ENCODE assay signal across 19 cellular contexts in the genomic region with DNA sequence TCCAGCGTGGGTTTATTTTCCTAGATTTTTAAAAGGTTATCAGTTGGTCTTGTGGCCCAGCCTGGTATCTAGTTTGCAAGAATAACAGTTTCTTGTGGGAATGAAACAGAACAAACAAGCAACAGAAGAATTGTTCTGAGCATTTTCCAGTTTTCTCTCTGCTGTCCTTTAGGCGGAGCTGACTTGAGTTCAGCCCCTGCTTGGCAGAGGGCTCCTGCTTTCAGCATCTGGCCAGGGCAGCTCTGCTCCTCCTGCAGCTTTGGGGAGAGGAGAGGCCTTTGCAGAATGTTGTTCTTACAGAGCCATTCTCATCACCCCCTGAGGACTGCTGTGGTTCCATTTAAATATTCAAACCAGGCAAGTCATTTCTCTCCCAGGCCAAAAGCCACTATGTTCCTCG.
DNase-seq lines count a peak whose midpoint lies in the region; FAIRE-seq and TF ChIP-seq lines count a peak whose summit lies in the region.
"Had no signal": no experiment of that assay in that cellular context is flagged by ENCODE, and none has a peak within 500 bp of the region (broad histone marks: within the 10 kb centered on the region; RNA-seq: fewer than 3 reads in every experiment).

No MANE protein-coding gene starts in this region.

- no peak overlapping the region for H3K4me2 ChIP-seq in endothelial cell of umbilical vein (ENCODE audit: insufficient read depth, low read length)

- no peak for FAIRE-seq in endothelial cell of umbilical vein (lab: Jason Lieb, UNC)
- FAIRE-seq: TTC549 had no signal

- intact Hi-C loops in endothelial cell of umbilical vein (cut with micrococcal nuclease): no loop called here
- intact Hi-C loops in uterus (cut with DNase I; ENCODE audit: low total_unique reads): no loop called here

- H3K9me1 ChIP-seq in endothelial cell of umbilical vein (replicated peaks; ENCODE audit: control insufficient read depth, extremely low read depth, insufficient read depth, low read length): no peaks in the 10 kb centered on the region

- H3K27me3 ChIP-seq in endothelial cell of umbilical vein (ENCODE audit: control insufficient read depth in 2 of 2, insufficient read depth in 2 of 2, low read length in 2 of 2): no peaks in the 10 kb centered on the region
- H3K27me3 ChIP-seq in right atrium auricular region: no peaks in the 10 kb centered on the region
- H3K27me3 ChIP-seq in uterus: no peaks in the 10 kb centered on the region

- H3K4me1 ChIP-seq in endothelial cell of umbilical vein (ENCODE audit: control insufficient read depth, extremely low read depth, insufficient read depth, low read length) (peaks cover 6% of the 10 kb centered on the region), right atrium auricular region (no peaks in the 10 kb centered on the region), uterus (no peaks in the 10 kb centered on the region)

- dilution Hi-C loops in endothelial cell of umbilical vein (cut with MboI; ENCODE audit: extremely low pct_ligation_motif_present, low sequenced_read_pairs): no loop called here

- no peaks in the 10 kb centered on the region for H3K9me3 ChIP-seq in endothelial cell of umbilical vein (replicated peaks; ENCODE audit: control insufficient read depth, insufficient read depth, low read length)
- no peaks in the 10 kb centered on the region for H3K9me3 ChIP-seq in right atrium auricular region
- no peaks in the 10 kb centered on the region for H3K9me3 ChIP-seq in uterus

- POLR2A ChIA-PET in endothelial cell of umbilical vein (lab: Charles Lee): no interaction called here

- no peak overlapping the region for H3K4me3 ChIP-seq in endothelial cell of umbilical vein (replicated peaks in 1 of 3; ENCODE audit: insufficient read depth in 1 of 3, low read depth in 1 of 3, low read length in 3 of 3)
- H3K4me3 ChIP-seq in right atrium auricular region: no peak overlapping the region
- H3K4me3 ChIP-seq in uterus: no peak overlapping the region

- H3K27ac ChIP-seq in endothelial cell of umbilical vein (ENCODE audit: insufficient read depth, low read depth, low read length) (no peak overlapping the region), right atrium auricular region (no peak overlapping the region), uterus (peak overlapping the region; percentile 28 to 55)

- no TSS peak for BruUV-seq in endothelial cell of umbilical vein (replicated peaks; lab: Mats Ljungman, UMichigan)

- no peak for TF ChIP-seq CTCF in endothelial cell of umbilical vein (IDR thresholded peaks at IDR 0.05; ENCODE audit: extremely low read depth in 1 of 2, insufficient read depth in 1 of 2, low read depth in 1 of 2, low read length in 2 of 2)
- no peak for TF ChIP-seq CTCF in right atrium auricular region (IDR thresholded peaks at IDR 0.05)
- no peak for TF ChIP-seq CTCF in uterus (IDR thresholded peaks at IDR 0.05)

- peak; percentile 16 for DNase-seq in NCI-H526 treated with DMSO at 0.1 percent for 48 hours (lab: John Stamatoyannopoulos, UW)
- peak; percentile 57 for DNase-seq in endothelial cell of umbilical vein (ENCODE audit: low read depth, low spot score)
- peak; percentile 66 for DNase-seq in right atrium auricular region (ENCODE audit: low spot score)
- DNase-seq in uterus: peak; percentile 45 to 62
- DNase-seq in occipital lobe (lab: John Stamatoyannopoulos, UW): no peak
- no peak for DNase-seq in NCI-H345 treated with DMSO at 0.1 percent for 48 hours (lab: John Stamatoyannopoulos, UW; ENCODE audit: unreplicated experiment)
- no peak for DNase-seq in activated CD4-positive, alpha-beta T cell treated with anti-CD3 and anti-CD28 coated beads for 48 hours
- DNase-seq: activated naive CD4-positive, alpha-beta T cell treated with Interleukin-2 at 50 U/mL for 16 hours; activated T-cell treated with anti-CD3 and anti-CD28 coated beads, Interleukin-2, amount 50 U/mL, for 4 hours; amniotic stem cell; CD4-positive, alpha-beta memory T cell; central memory CD4-positive, alpha-beta T cell; DMS53; erythroblast; HFFc6; KBM-7; NCI-H1694; substantia nigra had no signal

- H2AFZ ChIP-seq in endothelial cell of umbilical vein (ENCODE audit: low read depth, low read length): no peak overlapping the region

- H4K20me1 ChIP-seq in endothelial cell of umbilical vein (replicated peaks; ENCODE audit: control insufficient read depth, extremely low read depth, insufficient read depth, low read length): no peaks in the 10 kb centered on the region

- H3K36me3 ChIP-seq in endothelial cell of umbilical vein (ENCODE audit: control insufficient read depth in 2 of 2, extremely low read depth in 1 of 2, insufficient read depth in 2 of 2, low read length in 2 of 2) (no peaks in the 10 kb centered on the region), right atrium auricular region (no peaks in the 10 kb centered on the region), uterus (no peaks in the 10 kb centered on the region)

- CTCF ChIA-PET in endothelial cell of umbilical vein (lab: Charles Lee): interaction anchor here (0.7 to 2.1 kb wide), 5 partner anchors 15 to 196 kb away, joined by 3 to 6 read pairs (median 4); no protein-coding TSS in a partner anchor

- no peak overlapping the region for H3K9ac ChIP-seq in endothelial cell of umbilical vein (replicated peaks; ENCODE audit: extremely low read depth, insufficient read depth, low read length)

- no peaks in the 10 kb centered on the region for H3K79me2 ChIP-seq in endothelial cell of umbilical vein (ENCODE audit: control insufficient read depth, insufficient read depth, low read length)

- no peak for TF ChIP-seq POLR2A in endothelial cell of umbilical vein (IDR thresholded peaks at IDR 0.05; ENCODE audit: low read depth, low read length)
- no peak for TF ChIP-seq POLR2A in uterus (IDR thresholded peaks at IDR 0.05)

TF ChIP-seq in endothelial cell of umbilical vein, 7 proteins besides CTCF, POLR2A, EP300 and RAD21:
- TF ChIP-seq JUN (IDR thresholded peaks at IDR 0.05; ENCODE audit: borderline replicate concordance, insufficient read depth, insufficient read length, low read depth) (no peak), GATA2 (IDR thresholded peaks at IDR 0.05; ENCODE audit: insufficient read depth, insufficient read length, low read depth, low read length) (no peak), EZH2 (IDR thresholded peaks at IDR 0.05; ENCODE audit: borderline replicate concordance, low read depth, low read length, severe bottlenecking) (no peak), FOS (IDR thresholded peaks at IDR 0.05; ENCODE audit: borderline replicate concordance, insufficient read depth, low read length) (no peak), MAX (IDR thresholded peaks at IDR 0.05; ENCODE audit: insufficient read depth, insufficient read length) (no peak), MYC (IDR thresholded peaks at IDR 0.05; ENCODE audit: low read depth, low read length) (no peak), POLR2AphosphoS5 (IDR thresholded peaks at IDR 0.05; ENCODE audit: insufficient read depth, low read depth, low read length) (no peak)

Comparison
In these comparisons a context has a peak if more than half of its experiments do, and no peak if none do; other contexts are left out.
1. DNase-seq: peak in NCI-H526 treated with DMSO at 0.1 percent for 48 hours (single experiment), endothelial cell of umbilical vein (single experiment), right atrium auricular region (single experiment) and uterus (2 of 2); none in occipital lobe (single experiment), NCI-H345 treated with DMSO at 0.1 percent for 48 hours (single experiment) and activated CD4-positive, alpha-beta T cell treated with anti-CD3 and anti-CD28 coated beads for 48 hours (single experiment).
2. H3K27ac ChIP-seq: peak in uterus (2 of 2); none in endothelial cell of umbilical vein (single experiment) and right atrium auricular region (0 of 2).